In the genomic region with DNA sequence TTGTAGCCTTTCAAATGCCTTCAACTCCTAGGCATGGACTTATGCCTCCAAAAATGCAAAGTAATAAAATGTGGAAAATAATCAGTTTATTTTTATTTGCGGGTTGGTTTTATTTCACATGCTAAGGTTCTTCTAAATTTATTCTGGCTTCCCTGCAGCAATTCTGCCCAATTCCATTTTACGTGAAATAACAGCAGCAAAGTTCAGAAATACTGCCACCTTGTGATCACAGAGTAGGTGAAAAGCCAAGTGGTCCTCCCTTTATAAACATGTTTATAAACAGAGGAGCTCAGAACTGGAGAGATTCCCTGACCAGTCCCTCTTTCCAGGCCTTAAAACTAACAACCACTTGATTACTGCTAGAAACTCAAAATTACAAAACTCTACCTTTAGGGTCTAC, we compare ENCODE assay signal across 9 cellular contexts. TPM values are rescaled to one million over a fixed set of nuclear protein-coding genes. Genes with fewer than 3 reads are reported as not detected.
DNase-seq lines count a peak whose midpoint lies in the region; ATAC-seq and TF ChIP-seq lines count a peak whose summit lies in the region.
"Had no signal": no experiment of that assay in that cellular context is flagged by ENCODE, and none has a peak within 500 bp of the region (broad histone marks: within the 10 kb centered on the region; RNA-seq: fewer than 3 reads in every experiment).

No MANE protein-coding gene starts in this region.

- no peak overlapping the region for H3K4ac ChIP-seq in mesenchymal stem cell (ENCODE audit: low read depth in 1 of 2, low read length in 2 of 2)

- H3K23ac ChIP-seq in mesenchymal stem cell (ENCODE audit: low read length in 2 of 2), result no peak overlapping the region

- intact Hi-C loops in CD14-positive monocyte (cut with micrococcal nuclease), result no loop called here

- no peak overlapping the region for H3K14ac ChIP-seq in mesenchymal stem cell (ENCODE audit: low read length in 2 of 2)

- H3K9me3 Mint-ChIP-seq in stimulated activated effector memory CD8-positive, alpha-beta T cell treated with anti-CD3 and anti-CD28 coated beads, Interleukin-12 subunit alpha, Interleukin-12 subunit beta, amount 100 ng/mL, for 72 hours, result no peaks in the 10 kb centered on the region
- H3K9me3 Mint-ChIP-seq in activated naive CD4-positive, alpha-beta T cell treated with anti-CD3 and anti-CD28 coated beads, Interleukin-2, amount 50 U/mL, for 72 hours, result no peaks in the 10 kb centered on the region
- no peaks in the 10 kb centered on the region for H3K9me3 Mint-ChIP-seq in CD14-positive monocyte
- H3K9me3 Mint-ChIP-seq: activated B cell treated with CpG ODN at 0.5 μM for 24 hours had no signal

- no peaks in the 10 kb centered on the region for H3K4me1 ChIP-seq in mesenchymal stem cell (ENCODE audit: control insufficient read depth, insufficient read depth, low read depth, low read length)

- no peaks in the 10 kb centered on the region for H3K4me1 Mint-ChIP-seq in stimulated activated effector memory CD8-positive, alpha-beta T cell treated with anti-CD3 and anti-CD28 coated beads, Interleukin-12 subunit alpha, Interleukin-12 subunit beta, amount 100 ng/mL, for 72 hours
- no peaks in the 10 kb centered on the region for H3K4me1 Mint-ChIP-seq in CD14-positive monocyte
- H3K4me1 Mint-ChIP-seq: activated B cell treated with CpG ODN at 0.5 μM for 24 hours had no signal

- no peak overlapping the region for H3K18ac ChIP-seq in mesenchymal stem cell (ENCODE audit: low read depth in 1 of 2, low read length in 2 of 2)

- H2AFZ ChIP-seq in mesenchymal stem cell (ENCODE audit: low read depth, low read length), result no peak overlapping the region

- no peak overlapping the region for H2BK12ac ChIP-seq in mesenchymal stem cell (ENCODE audit: low read length in 2 of 2)

- H4K91ac ChIP-seq in mesenchymal stem cell (ENCODE audit: low read length), result no peak overlapping the region

- H3K27me3 Mint-ChIP-seq in CD14-positive monocyte (ENCODE audit: low read depth in 3 of 3), result peaks cover 2 to 11% (median 6%) of the 10 kb centered on the region in 3 donors

- H2BK120ac ChIP-seq in mesenchymal stem cell (ENCODE audit: low read depth, low read length), result no peak overlapping the region

- H3K36me3 Mint-ChIP-seq in stimulated activated effector memory CD8-positive, alpha-beta T cell treated with anti-CD3 and anti-CD28 coated beads, Interleukin-12 subunit alpha, Interleukin-12 subunit beta, amount 100 ng/mL, for 72 hours, result no peaks in the 10 kb centered on the region
- no peaks in the 10 kb centered on the region for H3K36me3 Mint-ChIP-seq in activated naive CD4-positive, alpha-beta T cell treated with anti-CD3 and anti-CD28 coated beads, Interleukin-2, amount 50 U/mL, for 72 hours
- no peaks in the 10 kb centered on the region for H3K36me3 Mint-ChIP-seq in CD14-positive monocyte

- in situ Hi-C loops in KBM-7 (cut with MboI; ENCODE audit: low pct_unique_long_range_greater_than_20kb, low sequenced_read_pairs), result no loop called here
- in situ Hi-C loops in astrocyte of the spinal cord (cut with HindIII; ENCODE audit: low sequenced_read_pairs), result no loop called here

- H2BK15ac ChIP-seq in mesenchymal stem cell (ENCODE audit: low read depth, poor library complexity, severe bottlenecking), result no peak overlapping the region

- no peak overlapping the region for H3K27ac ChIP-seq in mesenchymal stem cell (ENCODE audit: low read length, poor library complexity, severe bottlenecking)

- no peak overlapping the region for H3K4me3 ChIP-seq in astrocyte of the spinal cord (ENCODE audit: low read depth, low read length)
- no peak overlapping the region for H3K4me3 ChIP-seq in mesenchymal stem cell (ENCODE audit: insufficient read depth in 1 of 2, low read depth in 1 of 2, low read length in 2 of 2)

- H3K27me3 ChIP-seq in mesenchymal stem cell (ENCODE audit: control insufficient read depth in 1 of 2, insufficient read depth in 1 of 2, low read length in 2 of 2), result peaks cover 29 to 59% of the 10 kb centered on the region in 2 experiments

- no peaks in the 10 kb centered on the region for H3K9me3 ChIP-seq in mesenchymal stem cell (ENCODE audit: control insufficient read depth, low read length)

- no peak overlapping the region for H2AK5ac ChIP-seq in mesenchymal stem cell (ENCODE audit: low read length, severe bottlenecking)

- H3K9ac ChIP-seq in mesenchymal stem cell (ENCODE audit: low read length), result no peak overlapping the region

- DNase-seq in DMS 273 (lab: John Stamatoyannopoulos, UW; ENCODE audit: unreplicated experiment) (peak; percentile 37), DMS 273 treated with DMSO at 0.1 percent for 48 hours (lab: John Stamatoyannopoulos, UW) (no peak), KBM-7 (peak; percentile 43), astrocyte of the spinal cord (ENCODE audit: low read depth, low spot score) (peak; percentile 50), mesenchymal stem cell (peak; percentile 43), CD14-positive monocyte (ENCODE audit: low spot score) (no peak)
- no peak for DNase-seq in stimulated activated effector memory CD8-positive, alpha-beta T cell treated with anti-CD3 and anti-CD28 coated beads, Interleukin-12 subunit alpha, Interleukin-12 subunit beta, amount 100 ng/mL, for 72 hours (ENCODE audit: low spot score in 2 of 2)
- DNase-seq in activated naive CD4-positive, alpha-beta T cell treated with anti-CD3 and anti-CD28 coated beads, Interleukin-2, amount 50 U/mL, for 72 hours (ENCODE audit: low spot score in 2 of 2), result no peak
- DNase-seq: activated B cell treated with CpG ODN at 0.5 μM for 24 hours had no signal

- H3K4me2 ChIP-seq in mesenchymal stem cell (ENCODE audit: low read length, poor library complexity, severe bottlenecking), result no peak overlapping the region

- no peak overlapping the region for H3K4me3 Mint-ChIP-seq in stimulated activated effector memory CD8-positive, alpha-beta T cell treated with anti-CD3 and anti-CD28 coated beads, Interleukin-12 subunit alpha, Interleukin-12 subunit beta, amount 100 ng/mL, for 72 hours
- H3K4me3 Mint-ChIP-seq in CD14-positive monocyte, result no peak overlapping the region
- H3K4me3 Mint-ChIP-seq: activated B cell treated with CpG ODN at 0.5 μM for 24 hours had no signal

- no peak for ATAC-seq in stimulated activated effector memory CD8-positive, alpha-beta T cell treated with anti-CD3 and anti-CD28 coated beads, Interleukin-12 subunit alpha, Interleukin-12 subunit beta, amount 100 ng/mL, for 72 hours
- ATAC-seq in activated naive CD4-positive, alpha-beta T cell treated with anti-CD3 and anti-CD28 coated beads, Interleukin-2, amount 50 U/mL, for 72 hours, result no peak

- TF ChIP-seq CTCF in astrocyte of the spinal cord (IDR thresholded peaks at IDR 0.05; ENCODE audit: low read depth, low read length) (peak; percentile 54), CD14-positive monocyte (IDR thresholded peaks at IDR 0.05) (no peak)

- 14% methylated on average over 2 of the region's 2 CpGs for whole genome bisulfite sequencing in mesenchymal stem cell

- H3K79me1 ChIP-seq in mesenchymal stem cell (replicated peaks; ENCODE audit: low read length, poor library complexity, severe bottlenecking), result no peaks in the 10 kb centered on the region

- H3K36me3 ChIP-seq in mesenchymal stem cell (ENCODE audit: control insufficient read depth in 1 of 2, insufficient read depth in 2 of 2, low read depth in 1 of 2, low read length in 2 of 2), result no peaks in the 10 kb centered on the region

- no peak overlapping the region for H2BK5ac ChIP-seq in mesenchymal stem cell (ENCODE audit: low read depth, low read length, poor library complexity, severe bottlenecking)

- no peak overlapping the region for H4K8ac ChIP-seq in mesenchymal stem cell (ENCODE audit: low read length)

- no peak overlapping the region for H3K27ac Mint-ChIP-seq in stimulated activated effector memory CD8-positive, alpha-beta T cell treated with anti-CD3 and anti-CD28 coated beads, Interleukin-12 subunit alpha, Interleukin-12 subunit beta, amount 100 ng/mL, for 72 hours
- no peak overlapping the region for H3K27ac Mint-ChIP-seq in activated naive CD4-positive, alpha-beta T cell treated with anti-CD3 and anti-CD28 coated beads, Interleukin-2, amount 50 U/mL, for 72 hours
- no peak overlapping the region for H3K27ac Mint-ChIP-seq in CD14-positive monocyte
- H3K27ac Mint-ChIP-seq: activated B cell treated with CpG ODN at 0.5 μM for 24 hours had no signal

RNA-seq across cellular contexts. Expression of a gene that starts 14.7 kb away (rescaled TPM):
- polyA plus RNA-seq in mesenchymal stem cell (2013, experiment 1 of 2), result under 0.01 TPM
- under 0.01 TPM for polyA plus RNA-seq in mesenchymal stem cell (2013, experiment 2 of 2)
- total RNA-seq in activated naive CD4-positive, alpha-beta T cell treated with anti-CD3 and anti-CD28 coated beads, Interleukin-2, amount 50 U/mL, for 72 hours, result not detected
- polyA plus RNA-seq in CD14-positive monocyte, result not detected

RNA-seq across cellular contexts. Expression of a gene that starts 43.9 kb away (rescaled TPM):
- 74.0 TPM for polyA plus RNA-seq in mesenchymal stem cell (2013, experiment 1 of 2)
- 76.4 TPM for polyA plus RNA-seq in mesenchymal stem cell (2013, experiment 2 of 2)
- 10 to 100 TPM; 92.6 to 100.0 TPM for total RNA-seq in activated naive CD4-positive, alpha-beta T cell treated with anti-CD3 and anti-CD28 coated beads, Interleukin-2, amount 50 U/mL, for 72 hours
- polyA plus RNA-seq in CD14-positive monocyte, result 10 to 100 TPM; 52.5 to 56.1 TPM

RNA-seq across cellular contexts. Expression of a gene that starts 56.6 kb away (rescaled TPM):
- polyA plus RNA-seq in mesenchymal stem cell (2013, experiment 1 of 2), result not detected
- not detected for polyA plus RNA-seq in mesenchymal stem cell (2013, experiment 2 of 2)
- not detected for total RNA-seq in activated naive CD4-positive, alpha-beta T cell treated with anti-CD3 and anti-CD28 coated beads, Interleukin-2, amount 50 U/mL, for 72 hours
- polyA plus RNA-seq in CD14-positive monocyte, result not detected
- total RNA-seq: activated B cell treated with CpG ODN at 0.5 μM for 24 hours had no signal

Comparison
In these comparisons a context has a peak if more than half of its experiments do, and no peak if none do; other contexts are left out.
1. DNase-seq: peak in DMS 273 (single experiment), KBM-7 (single experiment), astrocyte of the spinal cord (single experiment) and mesenchymal stem cell (single experiment); none in DMS 273 treated with DMSO at 0.1 percent for 48 hours (single experiment), stimulated activated effector memory CD8-positive, alpha-beta T cell treated with anti-CD3 and anti-CD28 coated beads, Interleukin-12 subunit alpha, Interleukin-12 subunit beta, amount 100 ng/mL, for 72 hours (0 of 2), activated naive CD4-positive, alpha-beta T cell treated with anti-CD3 and anti-CD28 coated beads, Interleukin-2, amount 50 U/mL, for 72 hours (0 of 2) and CD14-positive monocyte (single experiment).